ENCODE assay signal across 24 cellular contexts in the genomic region with DNA sequence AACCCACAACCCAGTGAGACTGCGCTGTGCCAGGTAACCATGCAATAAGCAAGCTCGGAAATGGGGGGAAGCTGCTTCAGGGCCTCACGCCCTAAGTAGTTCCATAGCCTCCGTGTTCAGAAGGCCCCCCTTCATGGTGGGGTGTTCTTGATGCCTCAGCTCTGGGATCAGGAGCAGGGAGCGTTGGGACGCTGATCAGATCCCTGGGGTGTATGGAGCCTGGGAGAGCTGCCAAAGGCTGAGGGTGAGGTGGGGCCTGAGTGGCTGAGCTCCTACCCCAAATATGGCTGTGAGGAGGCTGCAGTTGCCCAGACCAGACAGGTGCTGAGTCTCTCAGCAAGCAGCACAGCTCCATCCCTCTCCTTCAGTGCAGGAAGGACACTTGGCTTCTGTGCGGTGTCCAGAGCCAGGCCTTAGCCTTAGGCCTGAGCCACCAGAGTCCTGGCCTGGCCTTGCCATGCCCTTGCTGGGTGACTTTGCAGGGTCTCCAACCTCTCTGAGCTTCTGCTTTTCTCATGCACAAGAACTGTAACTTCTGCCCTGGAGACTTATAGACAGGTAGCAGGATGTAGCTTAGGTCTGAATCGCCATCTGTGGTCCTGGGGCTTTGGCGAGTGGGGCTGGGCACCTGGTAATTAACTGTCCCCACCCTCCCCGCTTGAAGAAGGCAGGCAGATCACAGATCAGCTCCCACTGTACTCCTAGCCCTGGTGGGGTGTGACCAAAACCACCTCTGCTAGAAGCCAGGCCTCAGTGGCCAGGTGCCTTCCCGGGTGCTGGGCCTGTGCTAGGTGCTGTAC. TPM values are rescaled to one million over a fixed set of nuclear protein-coding genes. Genes with fewer than 3 reads are reported as not detected.
DNase-seq lines count a peak whose midpoint lies in the region; ATAC-seq and TF ChIP-seq lines count a peak whose summit lies in the region.
"Had no signal": no experiment of that assay in that cellular context is flagged by ENCODE, and none has a peak within 500 bp of the region (broad histone marks: within the 10 kb centered on the region; RNA-seq: fewer than 3 reads in every experiment).

No MANE protein-coding gene starts in this region.

- POLR2A ChIA-PET in Panc1 (lab: Charles Lee), result interaction anchor here (0.6 to 0.7 kb wide), 2 partner anchors 12 to 29 kb away, joined by 4 to 8 read pairs; no protein-coding TSS in a partner anchor

- TF ChIP-seq CTCF in Panc1 (IDR thresholded peaks at IDR 0.05) (no peak), tibial artery (IDR thresholded peaks at IDR 0.05) (no peak), nephron progenitor cell (IDR thresholded peaks at IDR 0.05) (no peak)

- H3K27ac Mint-ChIP-seq in nephron progenitor cell, result no peak overlapping the region
- H3K27ac Mint-ChIP-seq: activated naive CD4-positive, alpha-beta T cell treated with anti-CD3 and anti-CD28 coated beads, Interleukin-2, amount 10 ng/mL, durations not matched to agents 7 days and 5 days; naive thymus-derived CD8-positive, alpha-beta T cell had no signal

- no peaks in the 10 kb centered on the region for H3K36me3 ChIP-seq in Panc1 (ENCODE audit: control insufficient read depth, insufficient read depth, low read length)
- H3K36me3 ChIP-seq in tibial artery, result no peaks in the 10 kb centered on the region
- H3K36me3 ChIP-seq: spleen, stomach, upper lobe of right lung had no signal

- peaks cover 6% of the 10 kb centered on the region for H3K27me3 Mint-ChIP-seq in nephron progenitor cell (ENCODE audit: low read depth, poor library complexity)
- H3K27me3 Mint-ChIP-seq: central memory CD8-positive, alpha-beta T cell; naive thymus-derived CD8-positive, alpha-beta T cell had no signal

- BruUV-seq in Panc1 (replicated peaks; lab: Mats Ljungman, UMichigan), result no TSS peak

- H3K9me3 Mint-ChIP-seq in nephron progenitor cell, result no peaks in the 10 kb centered on the region
- H3K9me3 Mint-ChIP-seq: activated naive CD4-positive, alpha-beta T cell treated with anti-CD3 and anti-CD28 coated beads, Interleukin-2, amount 10 ng/mL, durations not matched to agents 7 days and 5 days; central memory CD8-positive, alpha-beta T cell; naive thymus-derived CD8-positive, alpha-beta T cell had no signal

- H3K4me1 Mint-ChIP-seq in nephron progenitor cell, result peaks cover 46% of the 10 kb centered on the region
- H3K4me1 Mint-ChIP-seq: central memory CD8-positive, alpha-beta T cell had no signal

- no peak overlapping the region for H3K4me3 Mint-ChIP-seq in nephron progenitor cell
- H3K4me3 Mint-ChIP-seq: activated naive CD4-positive, alpha-beta T cell treated with anti-CD3 and anti-CD28 coated beads, Interleukin-2, amount 10 ng/mL, durations not matched to agents 7 days and 5 days; central memory CD8-positive, alpha-beta T cell; naive thymus-derived CD8-positive, alpha-beta T cell had no signal

- CTCF ChIA-PET in Panc1 (lab: Charles Lee), result no interaction called here

- H3K9me3 ChIP-seq in Panc1 (ENCODE audit: control insufficient read depth, insufficient read depth, low read depth, low read length) (no peaks in the 10 kb centered on the region), tibial artery (no peaks in the 10 kb centered on the region)
- H3K9me3 ChIP-seq: spleen, stomach, upper lobe of right lung had no signal

- no peaks in the 10 kb centered on the region for H3K36me3 Mint-ChIP-seq in nephron progenitor cell (ENCODE audit: low read depth)
- H3K36me3 Mint-ChIP-seq: activated naive CD4-positive, alpha-beta T cell treated with anti-CD3 and anti-CD28 coated beads, Interleukin-2, amount 10 ng/mL, durations not matched to agents 7 days and 5 days; naive thymus-derived CD8-positive, alpha-beta T cell had no signal

- peaks cover 6% of the 10 kb centered on the region for H3K4me1 ChIP-seq in Panc1 (ENCODE audit: control insufficient read depth, insufficient read depth, low read length)
- peaks cover 0 to 45% (median 31%) of the 10 kb centered on the region in 4 donors for H3K4me1 ChIP-seq in tibial artery
- H3K4me1 ChIP-seq: foreskin keratinocyte had no signal

- no peaks in the 10 kb centered on the region for H3K27me3 ChIP-seq in Panc1 (ENCODE audit: control insufficient read depth, insufficient read depth, low read length)
- H3K27me3 ChIP-seq in tibial artery, result no peaks in the 10 kb centered on the region
- H3K27me3 ChIP-seq: upper lobe of right lung had no signal

- peak; percentile 1 for DNase-seq in NCI-H1105 treated with DMSO at 0.1 percent for 48 hours (lab: John Stamatoyannopoulos, UW)
- DNase-seq in NCI-H1105 (lab: John Stamatoyannopoulos, UW), result no peak
- DNase-seq in Panc1 (ENCODE audit: low read depth, low spot score), result no peak
- peak; percentile 58 for DNase-seq in left cardiac atrium
- DNase-seq in tibial artery, result peak; percentile 52 to 90
- no peak for DNase-seq in nephron progenitor cell
- DNase-seq: 8988T; activated naive CD4-positive, alpha-beta T cell treated with anti-CD3 and anti-CD28 coated beads, Interleukin-2, amount 10 ng/mL, durations not matched to agents 7 days and 5 days; activated T-cell treated with anti-CD3 and anti-CD28 coated beads, Interleukin-2, amount 50 U/mL, for 48 hours; C1 segment of cervical spinal cord; foreskin keratinocyte; mesendoderm; NCI-H1417; NCI-H226; spleen; stimulated activated CD4-positive, alpha-beta T cell treated with anti-CD3 and anti-CD28 coated beads, Interleukin-4, amount 100 ng/mL, for 24 hours; stomach; upper lobe of right lung had no signal

- 0 out of 2 replicates have a peak, but pooled peaks have one; percentile 8 for ATAC-seq in Panc1
- ATAC-seq in left cardiac atrium, result peak; percentile 39 to 43
- ATAC-seq in HG03039 (IDR thresholded peaks at IDR 0.05; ENCODE audit: unreplicated experiment), result no peak
- no peak for ATAC-seq in GM21786 (IDR thresholded peaks at IDR 0.05; ENCODE audit: unreplicated experiment)
- ATAC-seq: foreskin keratinocyte; naive thymus-derived CD8-positive, alpha-beta T cell; SK-N-SH treated with all-trans-retinoic acid at 6 μM for 48 hours; upper lobe of right lung had no signal

- no peak overlapping the region for H3K27ac ChIP-seq in Panc1 (ENCODE audit: low read length)
- H3K27ac ChIP-seq in tibial artery, result peak overlapping the region; percentile 46 to 67
- H3K27ac ChIP-seq: epithelial cell of prostate, foreskin keratinocyte, spleen, upper lobe of right lung had no signal

- intact Hi-C loops in Panc1 (cut with micrococcal nuclease; ENCODE audit: unreplicated experiment), result loop anchor here (10.0 kb wide), 1 partner anchor 67 kb away; no protein-coding TSS in a partner anchor
- intact Hi-C loops in left cardiac atrium (cut with DNase I), result no loop called here
- intact Hi-C loops in tibial artery (cut with DNase I; ENCODE audit: low total_unique reads), result no loop called here

- H3K4me3 ChIP-seq in Panc1 (ENCODE audit: low read depth in 2 of 2, low read length in 2 of 2) (no peak overlapping the region), tibial artery (no peak overlapping the region)
- H3K4me3 ChIP-seq: spleen, stomach, upper lobe of right lung had no signal

- in situ Hi-C loops in Panc1 (cut with HindIII; ENCODE audit: low pct_unique_long_range_greater_than_20kb, low sequenced_read_pairs), result no loop called here

RNA-seq across cellular contexts. Expression of a gene that starts 5.3 kb away (rescaled TPM):
- total RNA-seq in Panc1 (2021; ENCODE audit: unreplicated experiment), result 3.0 TPM
- 6.2 TPM for polyA plus RNA-seq in Panc1 (2012; ENCODE audit: insufficient read length)
- 10 to 100 TPM in 1 of 2 donors, 1 to 10 TPM in 1; 5.6 to 10.0 TPM for total RNA-seq in left cardiac atrium

RNA-seq across cellular contexts. Expression of a gene that starts 8.8 kb away (rescaled TPM):
- total RNA-seq in Panc1 (2021; ENCODE audit: unreplicated experiment), result 70.2 TPM
- 150 TPM for polyA plus RNA-seq in Panc1 (2012; ENCODE audit: insufficient read length)
- total RNA-seq in left cardiac atrium, result 10 to 100 TPM; 46.6 to 54.8 TPM

RNA-seq across cellular contexts. Expression of a gene that starts 10.2 kb away (rescaled TPM):
- total RNA-seq in Panc1 (2021; ENCODE audit: unreplicated experiment) (84.4 TPM), left cardiac atrium (1,000 to 10,000 TPM in 1 of 2 donors, 100 to 1,000 TPM in 1; 958 to 1,106 TPM)
- polyA plus RNA-seq in Panc1 (2012; ENCODE audit: insufficient read length), result 144 TPM

RNA-seq across cellular contexts. Expression of a gene that starts 15.2 kb away (rescaled TPM):
- not detected for total RNA-seq in Panc1 (2021; ENCODE audit: unreplicated experiment)
- not detected for polyA plus RNA-seq in Panc1 (2012; ENCODE audit: insufficient read length)
- not detected for total RNA-seq in left cardiac atrium
- total RNA-seq: stomach, upper lobe of right lung had no signal

RNA-seq across cellular contexts. Expression of a gene that starts 23.8 kb away (rescaled TPM):
- not detected for total RNA-seq in Panc1 (2021; ENCODE audit: unreplicated experiment)
- polyA plus RNA-seq in Panc1 (2012; ENCODE audit: insufficient read length), result 0.50 TPM
- total RNA-seq in left cardiac atrium, result 1 to 10 TPM in 1 of 2 donors, under 1 TPM in 1; 0.53 to 1.3 TPM
- total RNA-seq: foreskin keratinocyte, stomach, upper lobe of right lung had no signal
- polyA plus RNA-seq: foreskin keratinocyte had no signal

Comparison
In these comparisons a context has a peak if more than half of its experiments do, and no peak if none do; other contexts are left out.
1. DNase-seq: peak in NCI-H1105 treated with DMSO at 0.1 percent for 48 hours (single experiment), left cardiac atrium (single experiment) and tibial artery (2 of 2); none in NCI-H1105 (single experiment), Panc1 (single experiment) and nephron progenitor cell (single experiment).
2. ATAC-seq: peak in Panc1 (single experiment) and left cardiac atrium (2 of 2); none in HG03039 (single experiment) and GM21786 (single experiment).
3. RNA of a gene that starts 10.2 kb away (total RNA-seq): 958 to 1,106 TPM in left cardiac atrium; 84.4 TPM in Panc1 (single experiment); every median in the first group is over 10 times any median in the second.